In genomic region chr9:85941966-85942912, GRCh38 we compare ENCODE assay signal across 8 cellular contexts. TPM values are rescaled to one million over a fixed set of nuclear protein-coding genes. Genes with fewer than 3 reads are reported as not detected.
A peak's percentile ranks its signal among the peaks of the same experiment; 100 is the strongest.
DNase-seq lines count a peak whose midpoint lies in the region; ATAC-seq and TF ChIP-seq lines count a peak whose summit lies in the region.

No MANE protein-coding gene starts in this region.

- H3K27me3 ChIP-seq in SJCRH30 (no peaks in the 10 kb centered on the region), gastrocnemius medialis (no peaks in the 10 kb centered on the region)

- no peak for ATAC-seq in gastrocnemius medialis

- TF ChIP-seq POLR2A in gastrocnemius medialis (IDR thresholded peaks at IDR 0.05): no peak

- intact Hi-C loops in gastrocnemius medialis (cut with DNase I; ENCODE audit: low total_unique reads) (loop anchor here (1.0 to 10.0 kb wide), 5 partner anchors 135 to 1967 kb away; partner anchors contain the start of genes CTSL, ISCA1 and TUT7), head of caudate nucleus (cut with DNase I) (loop anchor here (5.0 kb wide), 1 partner anchor 340 kb away; the partner anchor contains the start of gene ISCA1)

- TF ChIP-seq CTCF in GM12864 (IDR thresholded peaks at IDR 0.05; ENCODE audit: low read depth, low read length, missing control alignments) (no peak), gastrocnemius medialis (IDR thresholded peaks at IDR 0.05 in 4 of 5, conservative IDR thresholded peaks at IDR 0.05 in 1 of 5) (no peak)

- H3K36me3 ChIP-seq in SJCRH30 (peaks cover 30% of the 10 kb centered on the region), gastrocnemius medialis (peaks cover 0 to 17% of the 10 kb centered on the region in 2 donors)

- in situ Hi-C loops in gastrocnemius medialis (cut with MboI; ENCODE audit: low sequenced_read_pairs in 4 of 4): loop anchor here in 1 of 4 donors (25.0 kb wide), 1 partner anchor 345 kb away; the partner anchor contains the start of gene ISCA1

- H3K27ac ChIP-seq in SJCRH30 (no peak overlapping the region), gastrocnemius medialis (peak overlapping the region; percentile 92 to 98 (median 97))

- H3K4me1 ChIP-seq in SJCRH30: peaks cover 7% of the 10 kb centered on the region
- H3K4me1 ChIP-seq in gastrocnemius medialis: peaks cover 43 to 46% of the 10 kb centered on the region in 2 donors

- H3K4me3 ChIP-seq in GM12864 (ENCODE audit: low read depth, low read length) (peak overlapping the region; percentile 77), SJCRH30 (peak overlapping the region; percentile 95), gastrocnemius medialis (peak overlapping the region; percentile 92 to 97 (median 94))

- H3K9me3 ChIP-seq in SJCRH30 (replicated peaks) (no peaks in the 10 kb centered on the region), gastrocnemius medialis (no peaks in the 10 kb centered on the region)

- DNase-seq in GM12864 (ENCODE audit: low read depth): no peak
- DNase-seq in SJCRH30: no peak
- peak; percentile 35 for DNase-seq in fibroblast of peridontal ligament (ENCODE audit: extremely low read depth)
- DNase-seq in gastrocnemius medialis: no peak
- DNase-seq in head of caudate nucleus: no peak
- DNase-seq in NCI-H187 treated with DMSO at 0.1 percent for 48 hours (lab: John Stamatoyannopoulos, UW): no peak
- DNase-seq in activated CD8-positive, alpha-beta memory T cell treated with anti-CD3 and anti-CD28 coated beads for 24 hours: no peak
- no peak for DNase-seq in NCI-H187 (lab: John Stamatoyannopoulos, UW)

RNA-seq across cellular contexts. Expression of gene NAA35, which starts 1.3 kb away (rescaled TPM):
- total RNA-seq in SJCRH30 (2014; rRNA removed; shearing (Covaris generic)): 41.3 and 44.0 TPM in 2 replicates
- 10 to 100 TPM; 22.7 to 26.9 (median 24.5) TPM for total RNA-seq in gastrocnemius medialis
